Comparison of ENCODE assay signal across 9 cellular contexts in genomic region chr11:12075822-12076821, GRCh38. TPM values are rescaled to one million over a fixed set of nuclear protein-coding genes. Genes with fewer than 3 reads are reported as not detected.
DNase-seq lines count a peak whose midpoint lies in the region; TF ChIP-seq lines count a peak whose summit lies in the region.
"Had no signal": no experiment of that assay in that cellular context is flagged by ENCODE, and none has a peak within 500 bp of the region (broad histone marks: within the 10 kb centered on the region; RNA-seq: fewer than 3 reads in every experiment).

No MANE protein-coding gene starts in this region.

- no peak overlapping the region for H3K4me3 Mint-ChIP-seq in endodermal cell
- H3K4me3 Mint-ChIP-seq in neural crest cell, result no peak overlapping the region
- H3K4me3 Mint-ChIP-seq: activated T-cell treated with anti-CD3 and anti-CD28 coated beads, Interleukin-2, amount 50 U/mL, for 4 hours had no signal

- peak; percentile 98 for DNase-seq in AG04450 (ENCODE audit: low read depth, low spot score)
- peak; percentile 62 for DNase-seq in NCI-H69 (lab: John Stamatoyannopoulos, UW)
- DNase-seq in endodermal cell, result no peak
- no peak for DNase-seq in neural crest cell (ENCODE audit: low read depth, low spot score)
- DNase-seq in NCI-H1105 treated with DMSO at 0.1 percent for 48 hours (lab: John Stamatoyannopoulos, UW), result no peak
- no peak for DNase-seq in OCI-M1 (lab: John Stamatoyannopoulos, UW)
- DNase-seq in KBM-7, result no peak
- DNase-seq in NCI-H345 (lab: John Stamatoyannopoulos, UW), result no peak
- DNase-seq: activated T-cell treated with anti-CD3 and anti-CD28 coated beads, Interleukin-2, amount 50 U/mL, for 4 hours had no signal

- H3K9ac ChIP-seq in endodermal cell (ENCODE audit: extremely low read depth, low read length, poor library complexity, severe bottlenecking), result no peak overlapping the region

- H3K27ac Mint-ChIP-seq in endodermal cell (no peak overlapping the region), neural crest cell (ENCODE audit: unreplicated experiment) (peak overlapping the region; percentile 9)

- in situ Hi-C loops in KBM-7 (cut with MboI; ENCODE audit: low pct_unique_long_range_greater_than_20kb, low sequenced_read_pairs), result no loop called here

- POLR2A ChIA-PET in AG04450 (lab: Yijun Ruan, JAX), result interaction anchor here (1.5 to 2.3 kb wide), 3 partner anchors 9 to 129 kb away, joined by 3 to 14 read pairs (median 10); no protein-coding TSS in a partner anchor

- peak overlapping the region; percentile 99 for H3K27ac ChIP-seq in AG04450 (ENCODE audit: low read depth, low read length)
- H3K27ac ChIP-seq in endodermal cell (ENCODE audit: low read depth, low read length), result peak overlapping the region; percentile 41

- no peaks in the 10 kb centered on the region for H3K36me3 Mint-ChIP-seq in endodermal cell (ENCODE audit: low read depth)
- no peaks in the 10 kb centered on the region for H3K36me3 Mint-ChIP-seq in neural crest cell (ENCODE audit: low read depth)

- H3K4me3 ChIP-seq in AG04450 (ENCODE audit: low read depth, low read length) (no peak overlapping the region; the same call in 1 of the 2 replicates), endodermal cell (ENCODE audit: low read length) (no peak overlapping the region)

- 85 to 91% methylated on average over 12 to 15 of the region's 15 CpGs for WGBS in endodermal cell (ENCODE audit: insufficient coverage in 1 of 2, insufficient read length in 1 of 2), 2 experiments

- H3K27me3 ChIP-seq in AG04450 (ENCODE audit: control insufficient read depth, insufficient read depth, low read length), result no peaks in the 10 kb centered on the region
- no peaks in the 10 kb centered on the region for H3K27me3 ChIP-seq in endodermal cell (ENCODE audit: control insufficient read depth, insufficient read depth, low read length, poor library complexity, severe bottlenecking)

- no peaks in the 10 kb centered on the region for H3K36me3 ChIP-seq in endodermal cell (ENCODE audit: control insufficient read depth, insufficient read depth, low read length)

- H3K27me3 Mint-ChIP-seq in endodermal cell (ENCODE audit: insufficient read depth) (peaks cover 15% of the 10 kb centered on the region), neural crest cell (ENCODE audit: low read depth) (no peaks in the 10 kb centered on the region)

- H3K4me1 Mint-ChIP-seq in endodermal cell (no peaks in the 10 kb centered on the region), neural crest cell (peaks cover 28% of the 10 kb centered on the region)

- no peaks in the 10 kb centered on the region for H3K9me3 ChIP-seq in AG04450 (ENCODE audit: control insufficient read depth, insufficient read depth, low read length)
- no peaks in the 10 kb centered on the region for H3K9me3 ChIP-seq in endodermal cell (ENCODE audit: control insufficient read depth, low read length)

- no peaks in the 10 kb centered on the region for H3K4me1 ChIP-seq in endodermal cell (ENCODE audit: control insufficient read depth, insufficient read depth, low read length)

- H3K9me3 Mint-ChIP-seq in endodermal cell, result no peaks in the 10 kb centered on the region
- no peaks in the 10 kb centered on the region for H3K9me3 Mint-ChIP-seq in neural crest cell
- H3K9me3 Mint-ChIP-seq: activated T-cell treated with anti-CD3 and anti-CD28 coated beads, Interleukin-2, amount 50 U/mL, for 4 hours had no signal

- no peak for TF ChIP-seq CTCF in AG04450 (IDR thresholded peaks at IDR 0.05; ENCODE audit: low read depth, low read length)
- no peak for TF ChIP-seq CTCF in endodermal cell (conservative IDR thresholded peaks at IDR 0.05)
- TF ChIP-seq CTCF in neural crest cell (conservative IDR thresholded peaks at IDR 0.05), result no peak

- CTCF ChIA-PET in AG04450 (lab: Charles Lee), result interaction anchor here (0.9 to 2.5 kb wide), 2 partner anchors 161 to 206 kb away, joined by 3 to 9 read pairs; no protein-coding TSS in a partner anchor

RNA-seq across cellular contexts. Expression of gene MICAL2, which starts 34.3 kb away (rescaled TPM):
- polyA plus RNA-seq in AG04450 (2011; rRNA removed), result 171 and 222 TPM in 2 replicates
- 389 and 460 TPM in 2 replicates for polyA minus RNA-seq in AG04450 (2011; rRNA and poly(A)+ RNA removed)
- 1 to 10 TPM; 1.5 to 1.9 TPM for total RNA-seq in endodermal cell
- polyA plus RNA-seq in endodermal cell (2013, experiment 1 of 2), result 2.2 TPM
- 3.8 TPM for polyA plus RNA-seq in endodermal cell (2013, experiment 2 of 2)
- total RNA-seq in neural crest cell, result 1.0 and 1.1 TPM in 2 replicates

Comparison
In these comparisons a context has a peak if more than half of its experiments do, and no peak if none do; other contexts are left out.
1. DNase-seq: peak in AG04450 (single experiment) and NCI-H69 (single experiment); none in endodermal cell (single experiment), neural crest cell (single experiment), NCI-H1105 treated with DMSO at 0.1 percent for 48 hours (single experiment), OCI-M1 (single experiment), KBM-7 (single experiment) and NCI-H345 (single experiment).